22 cellular contexts compared by ENCODE assay signal in genomic region chr4:7023901-7024300, GRCh38.
"Had no signal": no experiment of that assay in that cellular context is flagged by ENCODE, and none has a peak within 500 bp of the region (broad histone marks: within the 10 kb centered on the region; RNA-seq: fewer than 3 reads in every experiment).

No MANE protein-coding gene starts in this region.

- H3K4me3 ChIP-seq: breast epithelium had no signal

- H3K9me3 ChIP-seq: breast epithelium had no signal

- DNase-seq: activated CD4-positive, alpha-beta T cell treated with anti-CD3 and anti-CD28 coated beads for 48 hours; activated CD4-positive, alpha-beta T cell treated with anti-CD3 and anti-CD28 coated beads, Interleukin-2, amount 50 U/mL, for 48 hours; activated CD4-positive, CD25-positive, alpha-beta regulatory T cell treated with anti-CD3 and anti-CD28 coated beads, Interleukin-2, amount 50 U/mL, for 72 hours; activated CD8-positive, alpha-beta memory T cell treated with anti-CD3 and anti-CD28 coated beads, Interleukin-2, amount 10 ng/mL, durations not matched to agents 7 days and 5 days; activated effector memory CD4-positive, alpha-beta T cell treated with Interleukin-2 at 50 U/mL for 16 hours; activated naive CD4-positive, alpha-beta T cell treated with Interleukin-2 at 50 U/mL for 16 hours; activated naive CD8-positive, alpha-beta T cell treated with anti-CD3 and anti-CD28 coated beads, Interleukin-2, amount 10 ng/mL, durations not matched to agents 7 days and 5 days; activated T-cell treated with anti-CD3 and anti-CD28 coated beads, Interleukin-2, amount 50 U/mL, for 24 hours; caudate nucleus; KG1; NCI-H1105; NCI-H1436; NCI-H1694 treated with DMSO at 0.1 percent for 48 hours; NCI-H2029 treated with DMSO at 0.1 percent for 48 hours; NCI-H345; NCI-H510A; NCI-H526 treated with DMSO at 0.1 percent for 48 hours; NCI-H82; RPMI8226; SHP77 treated with DMSO at 0.1 percent for 48 hours had no signal

- H3K27me3 ChIP-seq: breast epithelium had no signal

- H3K4me1 ChIP-seq: breast epithelium had no signal

- H3K27ac ChIP-seq: breast epithelium had no signal

- ATAC-seq: activated CD8-positive, alpha-beta memory T cell treated with anti-CD3 and anti-CD28 coated beads, Interleukin-2, amount 10 ng/mL, durations not matched to agents 7 days and 5 days; WTC11 had no signal

- H3K36me3 ChIP-seq: breast epithelium had no signal
